ENCODE assay signal across 23 cellular contexts in genomic region chr11:60528465-60528864, GRCh38. TPM values are rescaled to one million over a fixed set of nuclear protein-coding genes. Genes with fewer than 3 reads are reported as not detected.
A peak's percentile ranks its signal among the peaks of the same experiment; 100 is the strongest.
DNase-seq lines count a peak whose midpoint lies in the region; ATAC-seq and TF ChIP-seq lines count a peak whose summit lies in the region.
"Had no signal": no experiment of that assay in that cellular context is flagged by ENCODE, and none has a peak within 500 bp of the region (broad histone marks: within the 10 kb centered on the region; RNA-seq: fewer than 3 reads in every experiment).

No MANE protein-coding gene starts in this region.

- H3F3A ChIP-seq in SU-DHL-6 (ENCODE audit: insufficient read depth), result no peaks in the 10 kb centered on the region

- peak overlapping the region; percentile 11 for H3K4me2 ChIP-seq in SU-DHL-6 (ENCODE audit: low read depth, low read length, poor library complexity, severe bottlenecking)
- H3K4me2 ChIP-seq: A549, PC-9 had no signal

- H3K9me2 ChIP-seq in SU-DHL-6 (replicated peaks; ENCODE audit: insufficient read depth, low read length), result no peaks in the 10 kb centered on the region

- H3K36me3 Mint-ChIP-seq in activated naive CD4-positive, alpha-beta T cell treated with anti-CD3 and anti-CD28 coated beads, Interleukin-2, amount 50 U/mL, for 72 hours, result peaks cover 5 to 6% of the 10 kb centered on the region in 2 donors

- no peak overlapping the region for H2AFZ ChIP-seq in SU-DHL-6 (ENCODE audit: low read depth, low read length, severe bottlenecking)
- H2AFZ ChIP-seq: PC-9 had no signal

- no peak for TF ChIP-seq CTCF in SU-DHL-6 (IDR thresholded peaks at IDR 0.05; ENCODE audit: insufficient read depth, low read length, poor library complexity, severe bottlenecking)

- peaks cover 5 to 6% of the 10 kb centered on the region in 2 donors for H3K9me3 Mint-ChIP-seq in activated naive CD4-positive, alpha-beta T cell treated with anti-CD3 and anti-CD28 coated beads, Interleukin-2, amount 50 U/mL, for 72 hours
- H3K9me3 Mint-ChIP-seq: T-helper 2 cell treated with Interferon-gamma antibody and Interleukin-4, amounts not matched to agents 5 μg/mL and 100 μg/mL, for 36 hours had no signal

- H3K9me3 ChIP-seq in SU-DHL-6 (ENCODE audit: insufficient read depth, low read length), result no peaks in the 10 kb centered on the region
- H3K9me3 ChIP-seq: A549, SJSA1 had no signal

- H3K79me2 ChIP-seq in SU-DHL-6 (ENCODE audit: insufficient read depth, low read length), result no peaks in the 10 kb centered on the region

- no peaks in the 10 kb centered on the region for H4K20me1 ChIP-seq in SU-DHL-6 (ENCODE audit: low read depth, low read length)

- no peak overlapping the region for H3K9ac ChIP-seq in SU-DHL-6 (ENCODE audit: low read length)

- H3K27ac Mint-ChIP-seq in activated naive CD4-positive, alpha-beta T cell treated with anti-CD3 and anti-CD28 coated beads, Interleukin-2, amount 50 U/mL, for 72 hours, result no peak overlapping the region
- H3K27ac Mint-ChIP-seq: T-helper 2 cell treated with Interferon-gamma antibody and Interleukin-4, amounts not matched to agents 5 μg/mL and 100 μg/mL, for 36 hours had no signal

- ATAC-seq in GM18861 (IDR thresholded peaks at IDR 0.05; ENCODE audit: unreplicated experiment), result peak; percentile 2
- peak; percentile 23 for ATAC-seq in HG03108 (IDR thresholded peaks at IDR 0.05; ENCODE audit: unreplicated experiment)
- ATAC-seq in activated naive CD4-positive, alpha-beta T cell treated with anti-CD3 and anti-CD28 coated beads, Interleukin-2, amount 50 U/mL, for 72 hours, result no peak
- ATAC-seq: A549, HCT116 had no signal

- no peak overlapping the region for H3K27ac ChIP-seq in SU-DHL-6 (ENCODE audit: low read depth, low read length)
- H3K27ac ChIP-seq: A549, PC-9, SJSA1 had no signal

- no peaks in the 10 kb centered on the region for H3K27me3 ChIP-seq in SU-DHL-6 (ENCODE audit: low read length)
- H3K27me3 ChIP-seq: SJSA1 had no signal

- no peaks in the 10 kb centered on the region for H3K36me3 ChIP-seq in SU-DHL-6 (ENCODE audit: low read length)
- H3K36me3 ChIP-seq: SJSA1 had no signal

- H3K4me3 ChIP-seq in SU-DHL-6 (ENCODE audit: insufficient read depth, low read length, poor library complexity, severe bottlenecking), result no peak overlapping the region
- H3K4me3 ChIP-seq: A549, PC-9, SJSA1 had no signal

- DNase-seq in CD1c-positive myeloid dendritic cell (ENCODE audit: extremely low spot score) (peak; percentile 25), NCI-H1436 treated with DMSO at 0.1 percent for 48 hours (lab: John Stamatoyannopoulos, UW) (no peak), NAMALWA (ENCODE audit: low spot score) (no peak), NCI-H345 (lab: John Stamatoyannopoulos, UW) (no peak)
- no peak for DNase-seq in activated naive CD4-positive, alpha-beta T cell treated with anti-CD3 and anti-CD28 coated beads, Interleukin-2, amount 50 U/mL, for 72 hours (ENCODE audit: low spot score in 2 of 2)
- DNase-seq: COR-L47, DMS153, EL, NCI-H1417, NCI-H2029, NCI-H2171 treated with DMSO at 0.1 percent for 48 hours, NCI-H774, PC-9, SW 1271 had no signal

RNA-seq across cellular contexts. Expression of gene MS4A13, which starts 13.3 kb away (rescaled TPM):
- total RNA-seq in activated naive CD4-positive, alpha-beta T cell treated with anti-CD3 and anti-CD28 coated beads, Interleukin-2, amount 50 U/mL, for 72 hours, result not detected
- total RNA-seq: HT1080, NCI-H460, PC-9, SJSA1 had no signal

RNA-seq across cellular contexts. Expression of gene MS4A12, which starts 35.9 kb away (rescaled TPM):
- total RNA-seq in activated naive CD4-positive, alpha-beta T cell treated with anti-CD3 and anti-CD28 coated beads, Interleukin-2, amount 50 U/mL, for 72 hours, result not detected
- total RNA-seq: HT1080, NCI-H460, PC-9, SJSA1 had no signal

Comparison
In these comparisons a context has a peak if more than half of its experiments do, and no peak if none do; other contexts are left out.
1. ATAC-seq: peak in GM18861 (single experiment) and HG03108 (single experiment); none in activated naive CD4-positive, alpha-beta T cell treated with anti-CD3 and anti-CD28 coated beads, Interleukin-2, amount 50 U/mL, for 72 hours (0 of 2).